ENCODE assay signal across 21 cellular contexts in genomic region chr2:148194882-148195281, GRCh38.
DNase-seq lines count a peak whose midpoint lies in the region; ATAC-seq, FAIRE-seq and TF ChIP-seq lines count a peak whose summit lies in the region.
"Had no signal": no experiment of that assay in that cellular context is flagged by ENCODE, and none has a peak within 500 bp of the region (broad histone marks: within the 10 kb centered on the region; RNA-seq: fewer than 3 reads in every experiment).

No MANE protein-coding gene starts in this region.

- intact Hi-C loops in HepG2 (cut with micrococcal nuclease; ENCODE audit: unreplicated experiment) (no loop called here), right lobe of liver (cut with DNase I) (no loop called here), GM12878 (cut with micrococcal nuclease; ENCODE audit: unreplicated experiment) (no loop called here)

- no peak overlapping the region for H3K4me3 ChIP-seq in HepG2 (replicated peaks in 1 of 3; ENCODE audit: insufficient read depth in 1 of 3, low read depth in 2 of 3, low read length in 3 of 3)
- no peak overlapping the region for H3K4me3 ChIP-seq in right lobe of liver
- H3K4me3 ChIP-seq in GM12878: no peak overlapping the region
- H3K4me3 ChIP-seq: A549; BLaER1 treated with 17β-estradiol and CSF1 and Interleukin-3, amounts not matched to agents 10 nM and 100 nM had no signal

- no peaks in the 10 kb centered on the region for H4K20me1 ChIP-seq in HepG2 (ENCODE audit: insufficient read depth, low read length)
- no peaks in the 10 kb centered on the region for H4K20me1 ChIP-seq in GM12878 (ENCODE audit: control insufficient read depth, insufficient read depth)
- H4K20me1 ChIP-seq: BLaER1 treated with 17β-estradiol and CSF1 and Interleukin-3, amounts not matched to agents 10 nM and 100 nM had no signal

- TF ChIP-seq EP300 in HepG2 (IDR thresholded peaks at IDR 0.05; ENCODE audit: low read depth in 2 of 2, low read length in 2 of 2): no peak
- no peak for TF ChIP-seq EP300 in HepG2 (CRISPR knock-in tag; IDR thresholded peaks at IDR 0.05; ENCODE audit: borderline replicate concordance)
- TF ChIP-seq EP300 in GM12878 (IDR thresholded peaks at IDR 0.05; ENCODE audit: borderline replicate concordance in 1 of 2, control insufficient read depth in 1 of 2, low read depth in 2 of 2, low read length in 2 of 2): no peak

- H3K27ac ChIP-seq in HepG2 (ENCODE audit: extremely low read length, insufficient read depth, low read length): no peak overlapping the region
- H3K27ac ChIP-seq in right lobe of liver: no peak overlapping the region
- H3K27ac ChIP-seq in GM12878 (ENCODE audit: control insufficient read depth, insufficient read depth): no peak overlapping the region
- H3K27ac ChIP-seq: 22Rv1; A549; BLaER1 treated with 17β-estradiol and CSF1 and Interleukin-3, amounts not matched to agents 10 nM and 100 nM; C4-2B had no signal

- RAD21 ChIA-PET in GM12878 (lab: Charles Lee; ENCODE audit: unreplicated experiment): no interaction called here

- SMC1A ChIA-PET in GM12878 (lab: Charles Lee; ENCODE audit: uncharacterized antibody, unreplicated experiment): no interaction called here

- H3K79me2 ChIP-seq in HepG2 (ENCODE audit: insufficient read depth, low read length) (no peaks in the 10 kb centered on the region), GM12878 (ENCODE audit: control insufficient read depth, insufficient read depth, low read length) (no peaks in the 10 kb centered on the region)

- BruUV-seq in HepG2 (replicated peaks; lab: Mats Ljungman, UMichigan) (no TSS peak), GM12878 (replicated peaks; lab: Mats Ljungman, UMichigan) (no TSS peak)

- TF ChIP-seq CTCF in HepG2 (CRISPR knock-in tag; IDR thresholded peaks at IDR 0.05) (no peak), right lobe of liver (IDR thresholded peaks at IDR 0.05) (no peak), GM12878 (IDR thresholded peaks at IDR 0.05 in 2 of 3, conservative IDR thresholded peaks at IDR 0.05 in 1 of 3; ENCODE audit: control insufficient read depth in 2 of 3, extremely low read depth in 1 of 3, insufficient read depth in 1 of 3, low read depth in 3 of 3, low read length in 3 of 3) (no peak)

- H3K9ac ChIP-seq in HepG2 (ENCODE audit: insufficient read depth, low read depth, low read length): no peak overlapping the region
- H3K9ac ChIP-seq in GM12878 (ENCODE audit: control insufficient read depth, insufficient read depth, low read length): no peak overlapping the region
- H3K9ac ChIP-seq: BLaER1 treated with 17β-estradiol and CSF1 and Interleukin-3, amounts not matched to agents 10 nM and 100 nM had no signal

- ATAC-seq in HepG2: no peak
- ATAC-seq in right lobe of liver: no peak
- ATAC-seq in GM12878: no peak
- ATAC-seq: A549 had no signal

- in situ Hi-C loops in HepG2 (cut with HindIII; ENCODE audit: extremely low pct_ligation_motif_present, low pct_unique_long_range_greater_than_20kb) (no loop called here), GM12878 (cut with MboI) (no loop called here)

- no peaks in the 10 kb centered on the region for H3K9me3 ChIP-seq in HepG2 (ENCODE audit: low read length)
- no peaks in the 10 kb centered on the region for H3K9me3 ChIP-seq in right lobe of liver
- no peaks in the 10 kb centered on the region for H3K9me3 ChIP-seq in GM12878 (replicated peaks; ENCODE audit: control insufficient read depth, insufficient read depth, low read length)
- H3K9me3 ChIP-seq: A549; BLaER1 treated with 17β-estradiol and CSF1 and Interleukin-3, amounts not matched to agents 10 nM and 100 nM had no signal

- DNase-seq in HepG2 (ENCODE audit: low spot score) (no peak), right lobe of liver (no peak), GM12878 (ENCODE audit: low read depth, low spot score) (no peak), RCC 7860 (ENCODE audit: low spot score) (no peak), urothelium cell line (ENCODE audit: low spot score) (no peak)
- DNase-seq: AML-193; CD4-positive, alpha-beta T cell; CD8-positive, alpha-beta memory T cell; COR-L47; DMS 273 treated with DMSO at 0.1 percent for 48 hours; DMS153; DMS53; DMS79; DND-41; EL; GDM1 had no signal

- H3K4me1 ChIP-seq in HepG2 (ENCODE audit: insufficient read depth, low read length) (no peaks in the 10 kb centered on the region), right lobe of liver (no peaks in the 10 kb centered on the region), GM12878 (ENCODE audit: control insufficient read depth, insufficient read depth, low read length) (no peaks in the 10 kb centered on the region)
- H3K4me1 ChIP-seq: A549; BLaER1 treated with 17β-estradiol and CSF1 and Interleukin-3, amounts not matched to agents 10 nM and 100 nM had no signal

- H3K27me3 ChIP-seq in HepG2 (ENCODE audit: control insufficient read depth in 1 of 2, insufficient read depth in 2 of 2, low read length in 2 of 2) (no peaks in the 10 kb centered on the region), right lobe of liver (no peaks in the 10 kb centered on the region), GM12878 (replicated peaks in 1 of 2; ENCODE audit: control insufficient read depth in 2 of 2, insufficient read depth in 2 of 2, low read length in 1 of 2) (no peaks in the 10 kb centered on the region)
- H3K27me3 ChIP-seq: BLaER1 treated with 17β-estradiol and CSF1 and Interleukin-3, amounts not matched to agents 10 nM and 100 nM had no signal

- H2AFZ ChIP-seq in HepG2 (ENCODE audit: low read length): no peak overlapping the region
- H2AFZ ChIP-seq in GM12878 (ENCODE audit: control insufficient read depth, low read depth, low read length): no peak overlapping the region

- TF ChIP-seq POLR2A in HepG2 (IDR thresholded peaks at IDR 0.05; ENCODE audit: insufficient read depth in 1 of 2, low read depth in 2 of 2, low read length in 2 of 2) (no peak), right lobe of liver (IDR thresholded peaks at IDR 0.05) (no peak), GM12878 (IDR thresholded peaks at IDR 0.05; ENCODE audit: low read depth, low read length) (no peak)

- FAIRE-seq in HepG2 (lab: Jason Lieb, UNC) (no peak), GM12878 (lab: Jason Lieb, UNC) (no peak), RCC 7860 (lab: Jason Lieb, UNC) (no peak), urothelium cell line (lab: Jason Lieb, UNC) (no peak)
- FAIRE-seq: A549, GM12891 had no signal

- CTCF ChIA-PET in HepG2 (lab: Yijun Ruan, JAX; ENCODE audit: low intra/inter-chr PET ratio, low total read pairs) (no interaction called here), GM12878 (lab: Yijun Ruan, JAX) (no interaction called here)

- no peak for TF ChIP-seq RAD21 in HepG2 (CRISPR knock-in tag; IDR thresholded peaks at IDR 0.05)
- TF ChIP-seq RAD21 in GM12878 (IDR thresholded peaks at IDR 0.05; ENCODE audit: insufficient read depth, low read depth, low read length): no peak

- H3K36me3 ChIP-seq in HepG2 (replicated peaks in 1 of 2; ENCODE audit: control insufficient read depth in 1 of 2, insufficient read depth in 2 of 2, low read length in 2 of 2) (no peaks in the 10 kb centered on the region), right lobe of liver (no peaks in the 10 kb centered on the region), GM12878 (ENCODE audit: control insufficient read depth in 2 of 2, insufficient read depth in 2 of 2, low read length in 1 of 2) (no peaks in the 10 kb centered on the region)

- POLR2A ChIA-PET in HepG2 (lab: Yijun Ruan, JAX): no interaction called here
- POLR2A ChIA-PET in GM12878 (lab: Charles Lee): no interaction called here

- H3K4me2 ChIP-seq in HepG2 (ENCODE audit: low read depth, low read length) (no peak overlapping the region), GM12878 (ENCODE audit: control insufficient read depth, insufficient read depth) (no peak overlapping the region)
- H3K4me2 ChIP-seq: A549; BLaER1 treated with 17β-estradiol and CSF1 and Interleukin-3, amounts not matched to agents 10 nM and 100 nM had no signal

TF ChIP-seq in HepG2, 621 proteins besides CTCF, POLR2A, EP300 and RAD21 (continues in another document):
- TF ChIP-seq ZNF235 (CRISPR knock-in tag; IDR thresholded peaks at IDR 0.05; ENCODE audit: borderline replicate concordance): no peak
- no peak for TF ChIP-seq THYN1 (CRISPR knock-in tag; IDR thresholded peaks at IDR 0.05; ENCODE audit: borderline replicate concordance, low read depth)
- no peak for TF ChIP-seq FOXA1 (IDR thresholded peaks at IDR 0.05)
- no peak for TF ChIP-seq FOXA1 (CRISPR knock-in tag; IDR thresholded peaks at IDR 0.05)
- no peak for TF ChIP-seq ATF7 (IDR thresholded peaks at IDR 0.05)
- no peak for TF ChIP-seq ATF7 (CRISPR knock-in tag; IDR thresholded peaks at IDR 0.05)

TF ChIP-seq in GM12878, 131 proteins besides CTCF, POLR2A, EP300 and RAD21 (continues in another document):
- no peak for TF ChIP-seq IKZF2 (IDR thresholded peaks at IDR 0.05)
- TF ChIP-seq ZBTB40 (IDR thresholded peaks at IDR 0.05; ENCODE audit: borderline replicate concordance): peak; percentile 55; the same call in 1 of the 2 replicates
- TF ChIP-seq STAT1 (conservative IDR thresholded peaks at IDR 0.05): no peak
- no peak for TF ChIP-seq JUND (IDR thresholded peaks at IDR 0.05; ENCODE audit: low read depth, low read length)
- TF ChIP-seq DPF2 (IDR thresholded peaks at IDR 0.05): no peak
- TF ChIP-seq RFX5 (IDR thresholded peaks at IDR 0.05; ENCODE audit: low read depth, low read length): no peak
